11 cellular contexts compared by ENCODE assay signal in the genomic region with DNA sequence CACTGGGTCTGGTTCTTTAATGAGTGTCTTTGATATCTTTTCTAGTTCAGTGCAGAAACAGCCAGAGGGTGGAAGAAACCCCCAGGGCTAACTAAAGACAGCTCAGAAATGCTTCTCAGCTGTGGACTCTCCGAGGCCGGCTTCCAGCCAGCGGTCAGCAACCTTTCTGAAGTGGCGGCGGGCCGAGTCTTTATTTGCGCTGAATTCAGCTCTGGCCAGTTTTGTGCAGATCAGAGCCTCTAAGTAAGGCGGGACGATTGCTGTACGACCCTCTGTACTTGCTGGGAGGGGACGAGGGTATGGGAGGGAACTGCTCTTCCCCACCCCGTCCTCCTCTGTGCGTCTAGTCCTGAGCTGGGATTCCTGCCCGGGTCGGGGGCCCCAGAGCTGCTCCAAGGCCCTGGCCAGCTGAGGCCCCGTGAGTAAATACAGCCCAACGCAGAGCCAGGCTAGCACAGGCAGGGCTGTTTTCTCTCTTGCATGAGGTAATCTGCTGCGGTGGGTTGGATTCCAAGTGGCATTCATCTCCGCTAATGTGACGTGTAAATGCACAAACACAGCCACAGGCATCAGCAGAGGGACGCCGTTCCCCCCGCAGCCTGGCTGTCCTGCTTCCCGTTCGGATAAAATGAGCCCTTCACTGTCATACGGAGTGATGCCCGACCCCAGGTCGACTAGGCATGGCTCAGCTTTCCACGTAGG.
A peak's percentile ranks its signal among the peaks of the same experiment; 100 is the strongest.
DNase-seq lines count a peak whose midpoint lies in the region; ATAC-seq and TF ChIP-seq lines count a peak whose summit lies in the region.
"Had no signal": no experiment of that assay in that cellular context is flagged by ENCODE, and none has a peak within 500 bp of the region (broad histone marks: within the 10 kb centered on the region; RNA-seq: fewer than 3 reads in every experiment).

No MANE protein-coding gene starts in this region.

- ATAC-seq in omental fat pad (ENCODE audit: low FRiP score), result peak; percentile 70
- ATAC-seq in GM18867 (IDR thresholded peaks at IDR 0.05; ENCODE audit: unreplicated experiment), result no peak
- ATAC-seq: activated CD8-positive, alpha-beta T cell treated with anti-CD3 and anti-CD28 coated beads, Interleukin-2, amount 10 ng/mL, durations not matched to agents 7 days and 5 days had no signal

- DNase-seq in AG08395 (ENCODE audit: low spot score), result peak; percentile 71
- DNase-seq in SHP77 treated with DMSO at 0.1 percent for 48 hours (lab: John Stamatoyannopoulos, UW), result peak; percentile 84
- peak; percentile 73 for DNase-seq in foreskin melanocyte
- no peak for DNase-seq in omental fat pad (ENCODE audit: low spot score)
- DNase-seq in dermis blood vessel endothelial cell, result no peak
- DNase-seq in NCI-H526 (lab: John Stamatoyannopoulos, UW), result no peak
- no peak for DNase-seq in stimulated activated naive CD4-positive, alpha-beta T cell treated with Interleukin-2 at 50 U/mL for 16 hours (lab: John Stamatoyannopoulos, UW)
- DNase-seq: activated CD8-positive, alpha-beta T cell treated with anti-CD3 and anti-CD28 coated beads, Interleukin-2, amount 10 ng/mL, durations not matched to agents 7 days and 5 days; Caco-2; MV-4-11 had no signal

- no peak for TF ChIP-seq CTCF in omental fat pad (IDR thresholded peaks at IDR 0.05)

Comparison
In these comparisons a context has a peak if more than half of its experiments do, and no peak if none do; other contexts are left out.
1. DNase-seq: peak in AG08395 (single experiment), SHP77 treated with DMSO at 0.1 percent for 48 hours (single experiment) and foreskin melanocyte (single experiment); none in omental fat pad (single experiment), dermis blood vessel endothelial cell (single experiment), NCI-H526 (0 of 2) and stimulated activated naive CD4-positive, alpha-beta T cell treated with Interleukin-2 at 50 U/mL for 16 hours (single experiment).